ENCODE assay signal across 8 cellular contexts in genomic region chr22:43088979-43089717, GRCh38. TPM values are rescaled to one million over a fixed set of nuclear protein-coding genes. Genes with fewer than 3 reads are reported as not detected.
DNase-seq lines count a peak whose midpoint lies in the region; ATAC-seq and TF ChIP-seq lines count a peak whose summit lies in the region.

Gene TTLL1 (minus strand): TSS chr22:43089391. CDS start chr22:43075586, 13,805 bp downstream.

- H3K27me3 Mint-ChIP-seq in GM23338 (ENCODE audit: insufficient read depth, low read depth, poor library complexity), result no peaks in the 10 kb centered on the region
- peaks cover 8% of the 10 kb centered on the region for H3K27me3 Mint-ChIP-seq in activated naive CD4-positive, alpha-beta T cell treated with anti-CD3 and anti-CD28 coated beads, Interleukin-2, amount 10 ng/mL, durations not matched to agents 7 days and 5 days

- H3K9me2 ChIP-seq in DOHH2 (replicated peaks; ENCODE audit: control insufficient read depth, low read length), result no peaks in the 10 kb centered on the region
- no peaks in the 10 kb centered on the region for H3K9me2 ChIP-seq in GM23338 (ENCODE audit: insufficient read depth)

- TF ChIP-seq POLR2A in testis (IDR thresholded peaks at IDR 0.05), result no peak

- H3K9me3 ChIP-seq in DOHH2 (ENCODE audit: control insufficient read depth, insufficient read depth, low read length), result no peaks in the 10 kb centered on the region
- H3K9me3 ChIP-seq in MG63, result no peaks in the 10 kb centered on the region
- no peaks in the 10 kb centered on the region for H3K9me3 ChIP-seq in osteoblast (ENCODE audit: low read depth, low read length)
- no peaks in the 10 kb centered on the region for H3K9me3 ChIP-seq in testis

- no peaks in the 10 kb centered on the region for H3K36me3 ChIP-seq in DOHH2 (ENCODE audit: control insufficient read depth, low read length)
- no peaks in the 10 kb centered on the region; the same call in 1 of the 2 replicates for H3K36me3 ChIP-seq in GM23338 (ENCODE audit: insufficient read depth)
- no peaks in the 10 kb centered on the region for H3K36me3 ChIP-seq in MG63
- peaks cover 5% of the 10 kb centered on the region for H3K36me3 ChIP-seq in osteoblast (ENCODE audit: insufficient read depth, low read length)
- H3K36me3 ChIP-seq in testis (ENCODE audit: low read depth, missing control alignments), result no peaks in the 10 kb centered on the region

- H3K4me2 ChIP-seq in DOHH2 (ENCODE audit: low read length) (peak within 1 kb of the TSS; percentile 73), GM23338 (peak within 1 kb of the TSS; percentile 84), osteoblast (ENCODE audit: insufficient read depth, low read length) (peak within 1 kb of the TSS; percentile 99)

- peaks cover 4% of the 10 kb centered on the region; the same call in 1 of the 3 replicates for H3K36me3 Mint-ChIP-seq in GM23338 (ENCODE audit: low read depth)
- H3K36me3 Mint-ChIP-seq in activated naive CD4-positive, alpha-beta T cell treated with anti-CD3 and anti-CD28 coated beads, Interleukin-2, amount 10 ng/mL, durations not matched to agents 7 days and 5 days, result peaks cover 2% of the 10 kb centered on the region

- peak within 1 kb of the TSS; percentile 71 for H3K4me3 ChIP-seq in DOHH2 (ENCODE audit: low read length)
- peak within 1 kb of the TSS; percentile 70 for H3K4me3 ChIP-seq in GM23338
- peak within 1 kb of the TSS; percentile 67 for H3K4me3 ChIP-seq in MG63
- H3K4me3 ChIP-seq in osteoblast (ENCODE audit: insufficient read depth, low read length), result peak within 1 kb of the TSS; percentile 96
- peak within 1 kb of the TSS; percentile 67 to 89 for H3K4me3 ChIP-seq in testis

- CTCF ChIA-PET in activated naive CD4-positive, alpha-beta T cell treated with anti-CD3 and anti-CD28 coated beads, Interleukin-2, amount 10 ng/mL, durations not matched to agents 7 days and 5 days (lab: Charles Lee), result no interaction called here

- H3K27ac ChIP-seq in DOHH2 (ENCODE audit: low read depth, low read length), result no peak within 1 kb of the TSS
- H3K27ac ChIP-seq in GM23338 (ENCODE audit: low read depth), result peak within 1 kb of the TSS; percentile 28; the same call in 1 of the 2 replicates
- H3K27ac ChIP-seq in osteoblast (ENCODE audit: low read depth, low read length), result peak within 1 kb of the TSS; percentile 71
- peak within 1 kb of the TSS; percentile 18 to 43 for H3K27ac ChIP-seq in testis

- DNase-seq in GM23338 (ENCODE audit: low spot score) (peak; percentile 96), MG63 (peak; percentile 92), SK-MEL-5 (ENCODE audit: low read depth, low spot score) (peak; percentile 91), glomerular endothelial cell (ENCODE audit: extremely low read depth, low read depth, low spot score) (no peak), osteoblast (ENCODE audit: insufficient read length, low spot score, missing footprints) (peak; percentile 99), testis (peak; percentile 94)
- peak; percentile 94 for DNase-seq in activated naive CD4-positive, alpha-beta T cell treated with anti-CD3 and anti-CD28 coated beads, Interleukin-2, amount 10 ng/mL, durations not matched to agents 7 days and 5 days

- TF ChIP-seq CTCF in DOHH2 (IDR thresholded peaks at IDR 0.05; ENCODE audit: low read depth, low read length, poor library complexity, severe bottlenecking) (no peak), GM23338 (conservative IDR thresholded peaks at IDR 0.05; ENCODE audit: low read depth in 2 of 2) (no peak; a peak in 1 of 4 replicates), osteoblast (IDR thresholded peaks at IDR 0.05; ENCODE audit: extremely low read depth, low read depth, low read length) (peak; percentile 7), testis (IDR thresholded peaks at IDR 0.05) (peak in 1 of 3 experiments; percentile 14)

- H4K20me1 ChIP-seq in DOHH2 (ENCODE audit: control insufficient read depth, insufficient read depth, low read depth, low read length), result no peaks in the 10 kb centered on the region
- H4K20me1 ChIP-seq in GM23338 (replicated peaks; ENCODE audit: insufficient read depth), result no peaks in the 10 kb centered on the region
- H4K20me1 ChIP-seq in osteoblast (ENCODE audit: insufficient read depth, low read length), result no peaks in the 10 kb centered on the region

- 3 to 6% methylated on average over 39 to 64 of the region's 64 CpGs for WGBS in testis, 2 donors

- H2AFZ ChIP-seq in GM23338, result peak within 1 kb of the TSS; percentile 94
- H2AFZ ChIP-seq in osteoblast (ENCODE audit: low read length), result peak within 1 kb of the TSS; percentile 97

- peak within 1 kb of the TSS; percentile 84 for H3K4me3 Mint-ChIP-seq in GM23338
- peak within 1 kb of the TSS; percentile 86 for H3K4me3 Mint-ChIP-seq in activated naive CD4-positive, alpha-beta T cell treated with anti-CD3 and anti-CD28 coated beads, Interleukin-2, amount 10 ng/mL, durations not matched to agents 7 days and 5 days

- peak within 1 kb of the TSS; percentile 65; the same call in 1 of the 2 replicates for H3K27ac Mint-ChIP-seq in GM23338
- peak within 1 kb of the TSS; percentile 89 for H3K27ac Mint-ChIP-seq in activated naive CD4-positive, alpha-beta T cell treated with anti-CD3 and anti-CD28 coated beads, Interleukin-2, amount 10 ng/mL, durations not matched to agents 7 days and 5 days

- H3F3A ChIP-seq in DOHH2 (ENCODE audit: control insufficient read depth, insufficient read depth) (peaks cover 3% of the 10 kb centered on the region; the same call in 1 of the 2 replicates), GM23338 (replicated peaks; ENCODE audit: low read depth) (0 out of 2 replicates have a peak, but pooled peaks cover 5% of the 10 kb centered on the region)

- no peaks in the 10 kb centered on the region for H3K27me3 ChIP-seq in DOHH2 (ENCODE audit: control insufficient read depth, low read length)
- H3K27me3 ChIP-seq in GM23338 (ENCODE audit: insufficient read depth), result no peaks in the 10 kb centered on the region
- H3K27me3 ChIP-seq in MG63, result no peaks in the 10 kb centered on the region
- no peaks in the 10 kb centered on the region for H3K27me3 ChIP-seq in osteoblast (ENCODE audit: insufficient read depth, low read length)
- H3K27me3 ChIP-seq in testis, result no peaks in the 10 kb centered on the region

- H3K4me1 ChIP-seq in DOHH2 (ENCODE audit: control insufficient read depth, low read length), result peaks cover 22% of the 10 kb centered on the region
- no peaks in the 10 kb centered on the region for H3K4me1 ChIP-seq in GM23338 (ENCODE audit: insufficient read depth)
- H3K4me1 ChIP-seq in osteoblast (ENCODE audit: insufficient read depth, low read length), result no peaks in the 10 kb centered on the region
- peaks cover 5% of the 10 kb centered on the region for H3K4me1 ChIP-seq in testis

- peak; percentile 98 for ATAC-seq in GM23338

- H3K79me2 ChIP-seq in DOHH2 (ENCODE audit: control insufficient read depth, low read length) (no peaks in the 10 kb centered on the region), GM23338 (replicated peaks; ENCODE audit: insufficient read depth) (no peaks in the 10 kb centered on the region), osteoblast (ENCODE audit: insufficient read depth, low read length) (peaks cover 5% of the 10 kb centered on the region)

- in situ Hi-C loops in SK-MEL-5 (cut with HindIII; ENCODE audit: low pct_unique_long_range_greater_than_20kb, low sequenced_read_pairs), result no loop called here

- no peaks in the 10 kb centered on the region for H3K9me3 Mint-ChIP-seq in GM23338
- H3K9me3 Mint-ChIP-seq in activated naive CD4-positive, alpha-beta T cell treated with anti-CD3 and anti-CD28 coated beads, Interleukin-2, amount 10 ng/mL, durations not matched to agents 7 days and 5 days, result no peaks in the 10 kb centered on the region

- intact Hi-C loops in testis (cut with DNase I; ENCODE audit: low total_unique reads), result no loop called here

- no peaks in the 10 kb centered on the region for H3K4me1 Mint-ChIP-seq in GM23338
- peaks cover 25% of the 10 kb centered on the region for H3K4me1 Mint-ChIP-seq in activated naive CD4-positive, alpha-beta T cell treated with anti-CD3 and anti-CD28 coated beads, Interleukin-2, amount 10 ng/mL, durations not matched to agents 7 days and 5 days

TF ChIP-seq in GM23338, 12 proteins besides CTCF, POLR2A, EP300 and RAD21 (continues in another document):
- TF ChIP-seq REST (IDR thresholded peaks at IDR 0.05; ENCODE audit: unreplicated experiment) (no peak), NANOG (IDR thresholded peaks at IDR 0.05; ENCODE audit: borderline replicate concordance) (no peak), CREB1 (CRISPR knock-in tag; IDR thresholded peaks at IDR 0.05; ENCODE audit: low read depth) (peak; percentile 33; the same call in 1 of the 2 replicates)

RNA-seq across cellular contexts. Expression of gene TTLL1, which starts in this region (rescaled TPM):
- 3.5 and 5.5 TPM in 2 replicates for total RNA-seq in GM23338 (2014; rRNA removed; shearing (Covaris generic))
- polyA plus RNA-seq in GM23338 (2016; fragmentation: Nextera tagmentation; extraction: Ambion mirVana) (6.2 and 6.8 TPM in 2 replicates), testis (ENCODE audit: insufficient read depth, low read depth, low replicate concordance) (30.0 TPM)
- 4.9 and 9.2 TPM in 2 replicates for total RNA-seq in MG63 (2014; rRNA removed; shearing (Covaris generic); ENCODE audit: low replicate concordance)
- 5.8 and 6.2 TPM in 2 replicates for total RNA-seq in SK-MEL-5 (2014; rRNA removed; shearing (Covaris generic))
- polyA plus RNA-seq in SK-MEL-5 (2015; cell fraction: cytosol; rRNA removed), result 7.6 TPM in 2 replicates
- 1.7 and 2.3 TPM in 2 replicates for polyA plus RNA-seq in SK-MEL-5 (2015; cell fraction: nucleus; rRNA removed)
- total RNA-seq in glomerular endothelial cell (11.7 and 18.8 TPM in 2 replicates), osteoblast (15.9 and 20.0 TPM in 2 replicates), testis (10 to 100 TPM; 22.5 to 28.9 TPM)
